In the genomic region with DNA sequence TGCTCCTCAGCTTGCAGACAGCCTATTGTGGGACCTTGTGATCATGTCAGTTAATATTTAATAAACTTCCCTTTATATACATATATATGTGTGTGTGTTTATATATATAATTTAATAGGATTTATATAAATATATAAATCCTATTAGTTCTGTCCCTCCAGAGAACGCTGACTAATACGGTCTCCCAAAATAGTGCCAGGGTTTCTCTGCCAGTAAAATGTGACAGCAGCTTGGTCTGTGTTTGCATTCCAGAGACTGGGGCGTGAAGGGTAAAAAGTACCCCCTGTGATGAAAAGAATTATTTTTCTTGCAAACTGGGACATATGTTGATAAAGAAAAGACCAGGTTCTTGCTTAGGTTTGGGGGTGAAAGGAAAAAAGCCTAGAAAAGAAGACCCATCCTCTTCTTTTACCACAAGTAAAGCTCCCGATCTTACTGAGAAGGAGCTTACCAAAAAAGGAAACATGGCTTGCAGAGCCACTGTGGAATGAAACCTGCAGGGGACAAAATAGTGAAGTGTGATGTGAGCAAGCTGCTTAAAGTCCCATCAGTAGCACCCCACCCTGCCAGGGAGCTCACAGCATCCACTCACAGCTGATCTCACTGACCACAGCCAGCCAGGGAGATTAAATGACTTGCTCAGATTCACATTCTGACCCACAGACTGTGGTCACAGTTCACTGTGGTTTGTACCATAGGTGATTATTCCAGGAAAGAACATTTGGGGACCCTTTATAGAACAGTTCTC, we compare ENCODE assay signal across 12 cellular contexts.
DNase-seq lines count a peak whose midpoint lies in the region; ATAC-seq and TF ChIP-seq lines count a peak whose summit lies in the region.
"Had no signal": no experiment of that assay in that cellular context is flagged by ENCODE, and none has a peak within 500 bp of the region (broad histone marks: within the 10 kb centered on the region; RNA-seq: fewer than 3 reads in every experiment).

No MANE protein-coding gene starts in this region.

- H3K4ac ChIP-seq in trophoblast cell (ENCODE audit: low read depth, low read length): no peak overlapping the region

- no peak overlapping the region for H2BK120ac ChIP-seq in trophoblast cell (ENCODE audit: insufficient read depth, low read length, poor library complexity)

- H3K4me1 Mint-ChIP-seq in endodermal cell: peaks cover 17% of the 10 kb centered on the region

- peaks cover 4% of the 10 kb centered on the region for H3K4me1 ChIP-seq in endodermal cell (ENCODE audit: control insufficient read depth, insufficient read depth, low read length)
- no peaks in the 10 kb centered on the region for H3K4me1 ChIP-seq in trophoblast cell (ENCODE audit: control insufficient read depth in 1 of 2, insufficient read depth in 2 of 2, low read length in 2 of 2)

- H3K18ac ChIP-seq in trophoblast cell (ENCODE audit: low read length): no peak overlapping the region

- DNase-seq in endodermal cell (peak; percentile 54), trophoblast cell (no peak), COLO829 (ENCODE audit: low spot score) (no peak), dedifferentiated amniotic fluid mesenchymal stem cell (ENCODE audit: extremely low spot score) (no peak), SKM-1 (lab: John Stamatoyannopoulos, UW; ENCODE audit: unreplicated experiment) (no peak), MG63 (no peak)
- DNase-seq: activated T-cell treated with anti-CD3 and anti-CD28 coated beads for 4 hours, DMS 273 treated with DMSO at 0.1 percent for 48 hours, NCI-H1930, SIG-M5 had no signal

- H2AFZ ChIP-seq in trophoblast cell (ENCODE audit: insufficient read depth, low read length, poor library complexity): no peak overlapping the region

- H3K9me3 ChIP-seq in endodermal cell (ENCODE audit: control insufficient read depth, low read length) (no peaks in the 10 kb centered on the region), trophoblast cell (ENCODE audit: insufficient read depth, low read depth, low read length) (no peaks in the 10 kb centered on the region), MG63 (no peaks in the 10 kb centered on the region)

- no peak overlapping the region for H3K27ac Mint-ChIP-seq in endodermal cell

- H3K4me2 ChIP-seq in trophoblast cell (ENCODE audit: low read length): no peak overlapping the region

- no peaks in the 10 kb centered on the region for H3K36me3 ChIP-seq in endodermal cell (ENCODE audit: control insufficient read depth, insufficient read depth, low read length)
- H3K36me3 ChIP-seq in trophoblast cell (ENCODE audit: control insufficient read depth in 1 of 2, insufficient read depth in 2 of 2, low read length in 2 of 2): no peaks in the 10 kb centered on the region
- H3K36me3 ChIP-seq in MG63: no peaks in the 10 kb centered on the region

- H3K4me3 Mint-ChIP-seq in endodermal cell: no peak overlapping the region

- H2BK12ac ChIP-seq in trophoblast cell (ENCODE audit: low read length): no peak overlapping the region

- H3K23ac ChIP-seq in trophoblast cell (ENCODE audit: low read length): no peak overlapping the region

- H4K8ac ChIP-seq in trophoblast cell (ENCODE audit: low read depth, low read length): no peak overlapping the region

- H3K27ac ChIP-seq in endodermal cell (ENCODE audit: low read depth, low read length) (no peak overlapping the region), trophoblast cell (ENCODE audit: low read depth, low read length) (no peak overlapping the region)

- no peaks in the 10 kb centered on the region for H3K79me1 ChIP-seq in trophoblast cell (ENCODE audit: low read length)

- 75 to 82% methylated on average over 2 to 4 of the region's 4 CpGs for WGBS in endodermal cell (ENCODE audit: insufficient coverage in 1 of 2, insufficient read length in 1 of 2), 2 experiments
- no CpG with 5 or more reads among the region's 4 CpGs for WGBS in trophoblast cell (ENCODE audit: extremely low coverage, insufficient coverage, insufficient read length)

- H3K4me3 ChIP-seq in endodermal cell (ENCODE audit: low read length) (no peak overlapping the region), trophoblast cell (ENCODE audit: low read depth, low read length) (no peak overlapping the region), MG63 (no peak overlapping the region)

- H3K14ac ChIP-seq in trophoblast cell (ENCODE audit: low read length): no peak overlapping the region

- H2BK5ac ChIP-seq in trophoblast cell (ENCODE audit: low read depth, low read length, poor library complexity): no peak overlapping the region

- no peak for TF ChIP-seq CTCF in endodermal cell (conservative IDR thresholded peaks at IDR 0.05)

- H4K91ac ChIP-seq in trophoblast cell (ENCODE audit: low read depth, low read length): peak overlapping the region; percentile 29

- peaks cover 7% of the 10 kb centered on the region for H3K9me3 Mint-ChIP-seq in endodermal cell

- H3K27me3 Mint-ChIP-seq in endodermal cell (ENCODE audit: insufficient read depth): no peaks in the 10 kb centered on the region

- ATAC-seq in GM18868 (IDR thresholded peaks at IDR 0.05; ENCODE audit: unreplicated experiment) (peak; percentile 84), HG03442 (IDR thresholded peaks at IDR 0.05; ENCODE audit: unreplicated experiment) (peak; percentile 85)

- no peak overlapping the region for H3K9ac ChIP-seq in endodermal cell (ENCODE audit: extremely low read depth, low read length, poor library complexity, severe bottlenecking)
- no peak overlapping the region for H3K9ac ChIP-seq in trophoblast cell (ENCODE audit: low read length)

- H3K27me3 ChIP-seq in endodermal cell (ENCODE audit: control insufficient read depth, insufficient read depth, low read length, poor library complexity, severe bottlenecking): no peaks in the 10 kb centered on the region
- no peaks in the 10 kb centered on the region for H3K27me3 ChIP-seq in trophoblast cell (ENCODE audit: insufficient read depth, low read length)
- H3K27me3 ChIP-seq in MG63: no peaks in the 10 kb centered on the region

- no peaks in the 10 kb centered on the region for H3K79me2 ChIP-seq in trophoblast cell (ENCODE audit: control insufficient read depth, insufficient read depth, low read length, poor library complexity)

- peaks cover under 1% of the 10 kb centered on the region for H3K36me3 Mint-ChIP-seq in endodermal cell (ENCODE audit: low read depth)

- H2AK5ac ChIP-seq in trophoblast cell (ENCODE audit: low read length): no peak overlapping the region

- no peak overlapping the region for H4K12ac ChIP-seq in trophoblast cell (ENCODE audit: low read depth, low read length)
